ENCODE assay signal across 8 cellular contexts in genomic region chr7:43869898-43870240, GRCh38. TPM values are rescaled to one million over a fixed set of nuclear protein-coding genes. Genes with fewer than 3 reads are reported as not detected.
DNase-seq lines count a peak whose midpoint lies in the region; ATAC-seq and FAIRE-seq lines count a peak whose summit lies in the region.

No MANE protein-coding gene starts in this region.

- peak overlapping the region; percentile 49 for H4K12ac ChIP-seq in trophoblast cell (ENCODE audit: low read depth, low read length)

- peak overlapping the region; percentile 85 for H4K91ac ChIP-seq in trophoblast cell (ENCODE audit: low read depth, low read length)

- peaks cover 9% of the 10 kb centered on the region for H3K79me1 ChIP-seq in trophoblast cell (ENCODE audit: low read length)

- peak overlapping the region; percentile 67 for H3K4me3 ChIP-seq in trophoblast cell (ENCODE audit: low read depth, low read length)

- H3K9me3 ChIP-seq in trophoblast cell (ENCODE audit: insufficient read depth, low read depth, low read length): peaks cover 4% of the 10 kb centered on the region

- POLR2A ChIA-PET in activated CD8-positive, alpha-beta T cell treated with anti-CD3 and anti-CD28 coated beads, Interleukin-2, amount 10 ng/mL, durations not matched to agents 7 days and 5 days (lab: Charles Lee): interaction anchor here (0.6 to 1.6 kb wide), 7 partner anchors 11 to 249 kb away, joined by 3 to 9 read pairs (median 3); partner anchors contain the start of gene UBE2D4

- peak; percentile 19 to 25 for DNase-seq in stimulated activated CD4-positive, alpha-beta T cell treated with anti-CD3 and anti-CD28 coated beads, Interleukin-2, amount 100 ng/mL, for 24 hours
- no peak for DNase-seq in stimulated activated CD4-positive, alpha-beta T cell treated with anti-CD3 and anti-CD28 coated beads, Interleukin-12 subunit alpha, Interleukin-12 subunit beta, amount 100 ng/mL, for 4 hours
- DNase-seq in HTR-8/SVneo (ENCODE audit: insufficient read length, low spot score): peak; percentile 81
- DNase-seq in activated CD8-positive, alpha-beta T cell treated with anti-CD3 and anti-CD28 coated beads, Interleukin-2, amount 10 ng/mL, durations not matched to agents 7 days and 5 days: no peak
- DNase-seq in frontal cortex (ENCODE audit: low spot score in 2 of 2): peak; percentile 39 to 49
- DNase-seq in trophoblast cell: peak; percentile 94 to 98
- no peak for DNase-seq in NCI-H2196 (lab: John Stamatoyannopoulos, UW; ENCODE audit: unreplicated experiment)

- peaks cover 3 to 13% of the 10 kb centered on the region in 2 experiments for H3K36me3 ChIP-seq in trophoblast cell (ENCODE audit: control insufficient read depth in 1 of 2, insufficient read depth in 2 of 2, low read length in 2 of 2)

- ATAC-seq in activated CD8-positive, alpha-beta T cell treated with anti-CD3 and anti-CD28 coated beads, Interleukin-2, amount 10 ng/mL, durations not matched to agents 7 days and 5 days: no peak
- no peak for ATAC-seq in GM19023 (IDR thresholded peaks at IDR 0.05; ENCODE audit: unreplicated experiment)

- H2BK5ac ChIP-seq in trophoblast cell (ENCODE audit: low read depth, low read length, poor library complexity): peak overlapping the region; percentile 78

- no peaks in the 10 kb centered on the region for H3K9me3 Mint-ChIP-seq in activated CD8-positive, alpha-beta T cell treated with anti-CD3 and anti-CD28 coated beads, Interleukin-2, amount 10 ng/mL, durations not matched to agents 7 days and 5 days (ENCODE audit: insufficient read depth)

- peak overlapping the region; percentile 93 for H3K4me2 ChIP-seq in trophoblast cell (ENCODE audit: low read length)

- peak overlapping the region; percentile 84 for H3K27ac Mint-ChIP-seq in activated CD8-positive, alpha-beta T cell treated with anti-CD3 and anti-CD28 coated beads, Interleukin-2, amount 10 ng/mL, durations not matched to agents 7 days and 5 days

- H2BK12ac ChIP-seq in trophoblast cell (ENCODE audit: low read length): no peak overlapping the region

- WGBS in trophoblast cell (ENCODE audit: extremely low coverage, insufficient coverage, insufficient read length): no CpG with 5 or more reads among the region's 12 CpGs

- H3K9ac ChIP-seq in trophoblast cell (ENCODE audit: low read length): peak overlapping the region; percentile 75

- peaks cover 5% of the 10 kb centered on the region for H3K27me3 Mint-ChIP-seq in activated CD8-positive, alpha-beta T cell treated with anti-CD3 and anti-CD28 coated beads, Interleukin-2, amount 10 ng/mL, durations not matched to agents 7 days and 5 days (ENCODE audit: low read depth)

- H3K36me3 Mint-ChIP-seq in activated CD8-positive, alpha-beta T cell treated with anti-CD3 and anti-CD28 coated beads, Interleukin-2, amount 10 ng/mL, durations not matched to agents 7 days and 5 days (ENCODE audit: low read depth): peaks cover 31% of the 10 kb centered on the region

- no peaks in the 10 kb centered on the region for H3K27me3 ChIP-seq in trophoblast cell (ENCODE audit: insufficient read depth, low read length)

- peak overlapping the region; percentile 35 for H3K4ac ChIP-seq in trophoblast cell (ENCODE audit: low read depth, low read length)

- H4K8ac ChIP-seq in trophoblast cell (ENCODE audit: low read depth, low read length): peak overlapping the region; percentile 86

- H3K79me2 ChIP-seq in trophoblast cell (ENCODE audit: control insufficient read depth, insufficient read depth, low read length, poor library complexity): peaks cover 1% of the 10 kb centered on the region

- peak overlapping the region; percentile 87 for H3K4me3 Mint-ChIP-seq in activated CD8-positive, alpha-beta T cell treated with anti-CD3 and anti-CD28 coated beads, Interleukin-2, amount 10 ng/mL, durations not matched to agents 7 days and 5 days

- H3K27ac ChIP-seq in trophoblast cell (ENCODE audit: low read depth, low read length): peak overlapping the region; percentile 86

- no peak overlapping the region for H3K23ac ChIP-seq in trophoblast cell (ENCODE audit: low read length)

- peak overlapping the region; percentile 87 for H2BK120ac ChIP-seq in trophoblast cell (ENCODE audit: insufficient read depth, low read length, poor library complexity)

- H3K4me1 Mint-ChIP-seq in activated CD8-positive, alpha-beta T cell treated with anti-CD3 and anti-CD28 coated beads, Interleukin-2, amount 10 ng/mL, durations not matched to agents 7 days and 5 days (ENCODE audit: low read depth): peaks cover 24% of the 10 kb centered on the region

- no peak for FAIRE-seq in HTR-8/SVneo (lab: Jason Lieb, UNC)
- FAIRE-seq in frontal cortex (lab: Jason Lieb, UNC): no peak

- CTCF ChIA-PET in activated CD8-positive, alpha-beta T cell treated with anti-CD3 and anti-CD28 coated beads, Interleukin-2, amount 10 ng/mL, durations not matched to agents 7 days and 5 days (lab: Charles Lee): interaction anchor here (0.7 to 1.9 kb wide), 3 partner anchors 9 to 287 kb away, joined by 3 to 12 read pairs (median 3); partner anchors contain the start of gene STK17A

- H2AFZ ChIP-seq in trophoblast cell (ENCODE audit: insufficient read depth, low read length, poor library complexity): peak overlapping the region; percentile 96

- H3K18ac ChIP-seq in trophoblast cell (ENCODE audit: low read length): no peak overlapping the region

- H3K4me1 ChIP-seq in trophoblast cell (ENCODE audit: control insufficient read depth in 1 of 2, insufficient read depth in 2 of 2, low read length in 2 of 2): peaks cover 11 to 17% of the 10 kb centered on the region in 2 experiments

- no peak overlapping the region for H2AK5ac ChIP-seq in trophoblast cell (ENCODE audit: low read length)

- peak overlapping the region; percentile 79 for H3K14ac ChIP-seq in trophoblast cell (ENCODE audit: low read length)

RNA-seq across cellular contexts. Expression of gene MRPS24, which starts 0.6 kb away (rescaled TPM):
- total RNA-seq in activated CD8-positive, alpha-beta T cell treated with anti-CD3 and anti-CD28 coated beads, Interleukin-2, amount 10 ng/mL, durations not matched to agents 7 days and 5 days: 10 to 100 TPM; 88.5 to 91.3 TPM
- 25.3 TPM for total RNA-seq in frontal cortex
- polyA plus RNA-seq in trophoblast cell (2013): 101 and 103 TPM in 2 replicates

RNA-seq across cellular contexts. Expression of gene URGCP, which starts 36.5 kb away (rescaled TPM):
- 10 to 100 TPM; 24.1 to 24.7 TPM for total RNA-seq in activated CD8-positive, alpha-beta T cell treated with anti-CD3 and anti-CD28 coated beads, Interleukin-2, amount 10 ng/mL, durations not matched to agents 7 days and 5 days
- total RNA-seq in frontal cortex: 42.8 TPM
- polyA plus RNA-seq in trophoblast cell (2013): 8.8 and 11.0 TPM in 2 replicates

RNA-seq across cellular contexts. Expression of gene UBE2D4, which starts 56.4 kb away (rescaled TPM):
- 1 to 10 TPM; 6.3 to 6.8 TPM for total RNA-seq in activated CD8-positive, alpha-beta T cell treated with anti-CD3 and anti-CD28 coated beads, Interleukin-2, amount 10 ng/mL, durations not matched to agents 7 days and 5 days
- 9.0 TPM for total RNA-seq in frontal cortex
- polyA plus RNA-seq in trophoblast cell (2013): 3.4 TPM in 2 replicates

Comparison
In these comparisons a context has a peak if more than half of its experiments do, and no peak if none do; other contexts are left out.
1. DNase-seq: peak in stimulated activated CD4-positive, alpha-beta T cell treated with anti-CD3 and anti-CD28 coated beads, Interleukin-2, amount 100 ng/mL, for 24 hours (2 of 2), HTR-8/SVneo (single experiment), frontal cortex (2 of 2) and trophoblast cell (2 of 2); none in stimulated activated CD4-positive, alpha-beta T cell treated with anti-CD3 and anti-CD28 coated beads, Interleukin-12 subunit alpha, Interleukin-12 subunit beta, amount 100 ng/mL, for 4 hours (single experiment), activated CD8-positive, alpha-beta T cell treated with anti-CD3 and anti-CD28 coated beads, Interleukin-2, amount 10 ng/mL, durations not matched to agents 7 days and 5 days (single experiment) and NCI-H2196 (single experiment).